In genomic region chr6:13328875-13329183, GRCh38 we compare ENCODE assay signal across 1 cellular context.
TF ChIP-seq lines count a peak whose summit lies in the region.

No MANE protein-coding gene starts in this region.

TF ChIP-seq in HEK293, 187 proteins besides CTCF, POLR2A, EP300 and RAD21 (continued from another document):
- TF ChIP-seq HIC1 (tag by site-specific recombination; IDR thresholded peaks at IDR 0.05) = no peak
